In genomic region chr9:5321601-5322000, GRCh38 we compare ENCODE assay signal across 12 cellular contexts. TPM values are rescaled to one million over a fixed set of nuclear protein-coding genes. Genes with fewer than 3 reads are reported as not detected.
DNase-seq lines count a peak whose midpoint lies in the region; ATAC-seq, FAIRE-seq and TF ChIP-seq lines count a peak whose summit lies in the region.
"Not testable (repeated sequence)": the region's sequence is repeated elsewhere in the genome, so short reads cannot be mapped to it uniquely, and the experiment has no call there.
"Had no signal": no experiment of that assay in that cellular context is flagged by ENCODE, and none has a peak within 500 bp of the region (broad histone marks: within the 10 kb centered on the region; RNA-seq: fewer than 3 reads in every experiment).

No MANE protein-coding gene starts in this region.

- TF ChIP-seq POLR2A in H54 (IDR thresholded peaks at IDR 0.05; ENCODE audit: low read depth, low read length); endothelial cell of umbilical vein (IDR thresholded peaks at IDR 0.05; ENCODE audit: low read depth, low read length): not testable (repeated sequence)

- DNase-seq in DND-41 = peak; percentile 20
- DNase-seq in H54 (ENCODE audit: insufficient read length, low spot score); SK-N-SH; WTC11 (ENCODE audit: low spot score); bronchial epithelial cell (ENCODE audit: low read depth); endothelial cell of umbilical vein (ENCODE audit: low read depth, low spot score): not testable (repeated sequence)
- DNase-seq in Kasumi-1 (lab: John Stamatoyannopoulos, UW) = peak; percentile 0 to 9
- DNase-seq in myocyte (ENCODE audit: low read depth) = peak; percentile 61

- H3K36me3 Mint-ChIP-seq in WTC11 = not testable (repeated sequence)

- TF ChIP-seq RAD21 in SK-N-SH (IDR thresholded peaks at IDR 0.05; ENCODE audit: low read length) = not testable (repeated sequence)

- not testable (repeated sequence) for H3K9me3 ChIP-seq in DND-41 (ENCODE audit: insufficient read depth, low read length, severe bottlenecking); SK-N-SH; endothelial cell of umbilical vein (replicated peaks; ENCODE audit: control insufficient read depth, insufficient read depth, low read length)

- TF ChIP-seq EP300 in SK-N-SH (IDR thresholded peaks at IDR 0.05; ENCODE audit: borderline replicate concordance in 1 of 2, low read depth in 1 of 2, low read length in 1 of 2) = not testable (repeated sequence)

- not testable (repeated sequence) for H3K4me1 Mint-ChIP-seq in WTC11

- CTCF ChIA-PET in SK-N-SH (lab: Yijun Ruan, JAX) (interaction anchor here (0.6 to 1.0 kb wide), 2 partner anchors 53 to 562 kb away, joined by 3 read pairs; no protein-coding TSS in a partner anchor), WTC11 (lab: Charles Lee) (interaction anchor here (0.6 to 2.7 kb wide), 14 partner anchors 11 to 135 kb away, joined by 3 to 14 read pairs (median 4); partner anchors contain the start of genes CD274 and RLN2), endothelial cell of umbilical vein (lab: Charles Lee) (interaction anchor here (0.5 to 2.7 kb wide), 15 partner anchors 8 to 279 kb away, joined by 3 to 34 read pairs (median 3); partner anchors contain the start of gene INSL6)

- H3K27ac Mint-ChIP-seq in WTC11 = not testable (repeated sequence)

- H3K4me3 ChIP-seq in DND-41 (ENCODE audit: low read depth in 1 of 2, low read length in 2 of 2); SK-N-SH (ENCODE audit: low read depth in 2 of 2, low read length in 1 of 2); bronchial epithelial cell (ENCODE audit: low read depth, low read length); endothelial cell of umbilical vein (replicated peaks in 1 of 3; ENCODE audit: insufficient read depth in 1 of 3, low read depth in 1 of 3, low read length in 3 of 3): not testable (repeated sequence)

- H3K4me2 ChIP-seq in DND-41 (ENCODE audit: insufficient read depth, low read length); SK-N-SH; endothelial cell of umbilical vein (ENCODE audit: insufficient read depth, low read length): not testable (repeated sequence)

- dilution Hi-C loops in endothelial cell of umbilical vein (cut with MboI; ENCODE audit: extremely low pct_ligation_motif_present, low sequenced_read_pairs) = not testable (repeated sequence)

- not testable (repeated sequence) for H3K27ac ChIP-seq in DND-41 (ENCODE audit: low read length); SK-N-SH (ENCODE audit: low read depth in 2 of 2, low read length in 1 of 2); endothelial cell of umbilical vein (ENCODE audit: insufficient read depth, low read depth, low read length)

- FAIRE-seq in H54 (lab: Jason Lieb, UNC) (peak; percentile 36), bronchial epithelial cell (lab: Jason Lieb, UNC) (peak; percentile 64), endothelial cell of umbilical vein (lab: Jason Lieb, UNC) (peak; percentile 70)

- not testable (repeated sequence) for H3K79me2 ChIP-seq in DND-41 (ENCODE audit: insufficient read depth, low read length); SK-N-SH (ENCODE audit: insufficient read depth); endothelial cell of umbilical vein (ENCODE audit: control insufficient read depth, insufficient read depth, low read length)

- not testable (repeated sequence) for H2AFZ ChIP-seq in DND-41 (ENCODE audit: low read depth, low read length); SK-N-SH (ENCODE audit: low read depth); endothelial cell of umbilical vein (ENCODE audit: low read depth, low read length)

- BruUV-seq in endothelial cell of umbilical vein (replicated peaks; lab: Mats Ljungman, UMichigan) = not testable (repeated sequence)

- not testable (repeated sequence) for H3K27me3 Mint-ChIP-seq in WTC11 (ENCODE audit: low read depth)

- TF ChIP-seq CTCF in DND-41 (IDR thresholded peaks at IDR 0.05; ENCODE audit: borderline replicate concordance, extremely low read depth, low read length, poor library complexity, severe bottlenecking); SK-N-SH (IDR thresholded peaks at IDR 0.05); WTC11 (IDR thresholded peaks at IDR 0.05); bronchial epithelial cell (IDR thresholded peaks at IDR 0.05; ENCODE audit: insufficient read depth, low read length, severe bottlenecking); endothelial cell of umbilical vein (IDR thresholded peaks at IDR 0.05; ENCODE audit: extremely low read depth in 1 of 2, insufficient read depth in 1 of 2, low read depth in 1 of 2, low read length in 2 of 2): not testable (repeated sequence)

- H3K36me3 ChIP-seq in DND-41 (ENCODE audit: insufficient read depth, low read length); SK-N-SH (replicated peaks in 1 of 2; ENCODE audit: control insufficient read depth in 1 of 2, insufficient read depth in 2 of 2, low read length in 1 of 2); bronchial epithelial cell (ENCODE audit: control insufficient read depth, insufficient read depth, low read length); endothelial cell of umbilical vein (ENCODE audit: control insufficient read depth in 2 of 2, extremely low read depth in 1 of 2, insufficient read depth in 2 of 2, low read length in 2 of 2): not testable (repeated sequence)

- H3K27me3 ChIP-seq in DND-41 (ENCODE audit: insufficient read depth, low read length, poor library complexity); SK-N-SH (ENCODE audit: insufficient read depth); bronchial epithelial cell (ENCODE audit: control insufficient read depth, insufficient read depth, low read length); endothelial cell of umbilical vein (ENCODE audit: control insufficient read depth in 2 of 2, insufficient read depth in 2 of 2, low read length in 2 of 2): not testable (repeated sequence)

- not testable (repeated sequence) for H4K20me1 ChIP-seq in DND-41 (ENCODE audit: insufficient read depth, low read length); SK-N-SH (ENCODE audit: insufficient read depth); endothelial cell of umbilical vein (replicated peaks; ENCODE audit: control insufficient read depth, extremely low read depth, insufficient read depth, low read length)

- H3F3A ChIP-seq in SK-N-SH (replicated peaks; ENCODE audit: insufficient read depth) = not testable (repeated sequence)

- POLR2A ChIA-PET in SK-N-SH (lab: Yijun Ruan, JAX); WTC11 (lab: Charles Lee); endothelial cell of umbilical vein (lab: Charles Lee): not testable (repeated sequence)

- not testable (repeated sequence) for H3K9me3 Mint-ChIP-seq in WTC11

- peak; percentile 62; the same call in 2 of the 3 replicates for ATAC-seq in DND-41 (ENCODE audit: insufficient read depth, low read depth)
- ATAC-seq in WTC11 = peak; percentile 82

- H3K9me1 ChIP-seq in endothelial cell of umbilical vein (replicated peaks; ENCODE audit: control insufficient read depth, extremely low read depth, insufficient read depth, low read length) = not testable (repeated sequence)

- H3K9ac ChIP-seq in DND-41 (ENCODE audit: low read depth, low read length); SK-N-SH; endothelial cell of umbilical vein (replicated peaks; ENCODE audit: extremely low read depth, insufficient read depth, low read length): not testable (repeated sequence)

- H3K4me1 ChIP-seq in DND-41 (ENCODE audit: insufficient read depth, low read length); SK-N-SH (ENCODE audit: control insufficient read depth in 1 of 2, insufficient read depth in 2 of 2, low read depth in 1 of 2, low read length in 1 of 2); endothelial cell of umbilical vein (ENCODE audit: control insufficient read depth, extremely low read depth, insufficient read depth, low read length): not testable (repeated sequence)

- not testable (repeated sequence) for H3K4me3 Mint-ChIP-seq in WTC11

- WGBS in SK-N-SH (ENCODE audit: low lambda C conversion rate) = 29% methylated on average over 1 of the region's 1 CpG

- H3K9me2 ChIP-seq in SK-N-SH = not testable (repeated sequence)

- intact Hi-C loops in endothelial cell of umbilical vein (cut with micrococcal nuclease) = loop anchor here (1.0 kb wide), 1 partner anchor 135 kb away; no protein-coding TSS in a partner anchor

RNA-seq across cellular contexts. Expression of gene RLN2, which starts 17.1 kb away (rescaled TPM):
- polyA plus RNA-seq in SK-N-SH (2012; rRNA removed) (0.50 and 0.51 TPM in 2 replicates), endothelial cell of umbilical vein (0.41 and 0.43 TPM in 2 replicates)
- polyA plus RNA-seq in SK-N-SH (2012; cell fraction: cytosol; rRNA removed) = 0.52 and 0.81 TPM in 2 replicates
- 0.32 TPM in 1 of 2 replicates, not detected in the other for polyA plus RNA-seq in SK-N-SH (2012; cell fraction: nucleus; rRNA removed)
- total RNA-seq in WTC11 (2021) (4.0 to 4.7 TPM (median 4.3 TPM) in 3 replicates), bronchial epithelial cell (0.26 and 0.90 TPM in 2 replicates), endothelial cell of umbilical vein (0.48 TPM in 1 of 2 replicates, not detected in the other), myocyte (1.1 TPM in 1 of 2 replicates, not detected in the other)
- 0.25 and 0.58 TPM in 2 replicates for polyA plus RNA-seq in endothelial cell of umbilical vein (2011; cell fraction: cytosol; rRNA removed)
- polyA plus RNA-seq in endothelial cell of umbilical vein (2011; cell fraction: nucleus; rRNA removed) = 0.13 and 0.31 TPM in 2 replicates
- polyA plus RNA-seq in endothelial cell of umbilical vein (2012) = 0.52 TPM in 1 of 2 replicates, not detected in the other
- polyA minus RNA-seq in endothelial cell of umbilical vein = 0.59 TPM in 1 of 2 replicates, not detected in the other
- not detected for polyA minus RNA-seq in endothelial cell of umbilical vein (2011; cell fraction: cytosol; rRNA and poly(A)+ RNA removed)
- polyA minus RNA-seq in endothelial cell of umbilical vein (2011; cell fraction: nucleus; rRNA and poly(A)+ RNA removed) = not detected in 2 replicates
- not detected for polyA plus RNA-seq in myocyte (2012)
- total RNA-seq: A172, HepG2, HFFc6, HT1080 had no signal
- polyA plus RNA-seq: HepG2 had no signal

RNA-seq across cellular contexts. Expression of gene RLN1, which starts 18.1 kb away (rescaled TPM):
- polyA plus RNA-seq in SK-N-SH (2012; rRNA removed) (0.23 and 0.37 TPM in 2 replicates), endothelial cell of umbilical vein (not detected in 2 replicates)
- 0.08 and 0.15 TPM in 2 replicates for polyA plus RNA-seq in SK-N-SH (2012; cell fraction: cytosol; rRNA removed)
- not detected in 2 replicates for polyA plus RNA-seq in SK-N-SH (2012; cell fraction: nucleus; rRNA removed)
- total RNA-seq in WTC11 (2021) (0.66 to 0.89 TPM (median 0.87 TPM) in 3 replicates), bronchial epithelial cell (0.26 and 0.64 TPM in 2 replicates), endothelial cell of umbilical vein (not detected in 2 replicates), myocyte (0.57 TPM in 1 of 2 replicates, not detected in the other)
- not detected in 2 replicates for polyA plus RNA-seq in endothelial cell of umbilical vein (2011; cell fraction: cytosol; rRNA removed)
- polyA plus RNA-seq in endothelial cell of umbilical vein (2011; cell fraction: nucleus; rRNA removed) = not detected in 2 replicates
- not detected in 2 replicates for polyA plus RNA-seq in endothelial cell of umbilical vein (2012)
- polyA minus RNA-seq in endothelial cell of umbilical vein = not detected in 2 replicates
- polyA minus RNA-seq in endothelial cell of umbilical vein (2011; cell fraction: cytosol; rRNA and poly(A)+ RNA removed) = not detected
- not detected in 2 replicates for polyA minus RNA-seq in endothelial cell of umbilical vein (2011; cell fraction: nucleus; rRNA and poly(A)+ RNA removed)
- 0.10 TPM for polyA plus RNA-seq in myocyte (2012)
- total RNA-seq: A172, HepG2, HFFc6, HT1080 had no signal
- polyA plus RNA-seq: HepG2 had no signal
